ENCODE assay signal across 8 cellular contexts in the genomic region with DNA sequence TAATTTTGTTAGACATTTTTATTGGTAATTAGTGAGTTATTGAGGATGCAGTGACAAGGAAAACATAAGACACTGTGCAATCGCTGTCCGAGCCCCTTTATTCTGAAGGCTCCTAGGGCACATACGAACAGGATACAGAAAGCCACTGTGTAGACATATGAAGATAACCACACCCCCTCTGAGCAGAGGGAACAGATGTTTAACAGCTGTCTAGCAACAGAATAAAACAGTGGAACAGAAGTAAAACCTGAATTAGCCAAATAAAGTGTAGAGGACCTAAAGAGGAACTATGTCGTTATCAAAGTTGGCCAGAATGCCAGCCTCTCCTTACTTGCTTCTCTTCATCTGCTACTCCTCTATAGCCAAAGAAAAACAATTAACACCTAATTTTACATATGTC. TPM values are rescaled to one million over a fixed set of nuclear protein-coding genes. Genes with fewer than 3 reads are reported as not detected.
DNase-seq lines count a peak whose midpoint lies in the region; ATAC-seq and TF ChIP-seq lines count a peak whose summit lies in the region.

No MANE protein-coding gene starts in this region.

- POLR2A ChIA-PET in activated B cell treated with CpG ODN at 0.5 μM for 24 hours (lab: Charles Lee) = interaction anchor here (0.7 kb wide), 1 partner anchor 551 kb away, joined by 8 read pairs; no protein-coding TSS in a partner anchor

- peak overlapping the region; percentile 11 for H3K27ac Mint-ChIP-seq in activated B cell treated with CpG ODN at 0.5 μM for 24 hours

- H3K9me3 ChIP-seq in lower lobe of right lung (no peaks in the 10 kb centered on the region), suprapubic skin (no peaks in the 10 kb centered on the region)

- peaks cover 35% of the 10 kb centered on the region for H3K4me1 Mint-ChIP-seq in activated B cell treated with CpG ODN at 0.5 μM for 24 hours

- WGBS in suprapubic skin = 31% methylated on average over 4 of the region's 4 CpGs

- H3K27me3 ChIP-seq in lower lobe of right lung (ENCODE audit: low read depth) (no peaks in the 10 kb centered on the region), suprapubic skin (no peaks in the 10 kb centered on the region)

- TF ChIP-seq EP300 in suprapubic skin (IDR thresholded peaks at IDR 0.05) = no peak

- intact Hi-C loops in activated B cell treated with CpG ODN at 0.5 μM for 24 hours (cut with micrococcal nuclease) = loop anchor here (5.0 kb wide), 1 partner anchor 43 kb away; the partner anchor contains the start of gene CYTH3
- intact Hi-C loops in lower lobe of right lung (cut with DNase I) = no loop called here

- H3K4me3 ChIP-seq in lower lobe of right lung (peak overlapping the region; percentile 0), suprapubic skin (no peak overlapping the region)

- H3K36me3 Mint-ChIP-seq in activated B cell treated with CpG ODN at 0.5 μM for 24 hours (ENCODE audit: low read depth) = no peaks in the 10 kb centered on the region

- H3K9me3 Mint-ChIP-seq in activated B cell treated with CpG ODN at 0.5 μM for 24 hours = no peaks in the 10 kb centered on the region

- peak overlapping the region; percentile 16 for H3K4me3 Mint-ChIP-seq in activated B cell treated with CpG ODN at 0.5 μM for 24 hours

- H3K27ac ChIP-seq in lower lobe of right lung = peak overlapping the region; percentile 13
- no peak overlapping the region for H3K27ac ChIP-seq in suprapubic skin

- H3K4me1 ChIP-seq in lower lobe of right lung (peaks cover 74% of the 10 kb centered on the region), suprapubic skin (peaks cover 65% of the 10 kb centered on the region)

- peaks cover 5% of the 10 kb centered on the region for H3K27me3 Mint-ChIP-seq in activated B cell treated with CpG ODN at 0.5 μM for 24 hours

- DNase-seq in activated B cell treated with CpG ODN at 0.5 μM for 24 hours = no peak
- no peak for DNase-seq in lower lobe of right lung
- no peak for DNase-seq in suprapubic skin (ENCODE audit: low spot score in 2 of 2)
- DNase-seq in HuH-7.5 (ENCODE audit: low spot score) = no peak
- no peak for DNase-seq in nucleus accumbens (lab: John Stamatoyannopoulos, UW)
- DNase-seq in A172 (ENCODE audit: low spot score) = no peak

- TF ChIP-seq CTCF in activated B cell treated with CpG ODN at 0.5 μM for 24 hours (IDR thresholded peaks at IDR 0.05) (no peak), lower lobe of right lung (IDR thresholded peaks at IDR 0.05) (no peak), suprapubic skin (IDR thresholded peaks at IDR 0.05) (no peak)

- ATAC-seq in GM18517 (IDR thresholded peaks at IDR 0.05; ENCODE audit: unreplicated experiment) (peak; percentile 87), HG02943 (IDR thresholded peaks at IDR 0.05; ENCODE audit: low read depth, unreplicated experiment) (peak; percentile 84), activated B cell treated with CpG ODN at 0.5 μM for 24 hours (ENCODE audit: low read depth) (peak; percentile 83), lower lobe of right lung (peak; percentile 56 to 76)

- H3K36me3 ChIP-seq in lower lobe of right lung = no peaks in the 10 kb centered on the region
- no peaks in the 10 kb centered on the region for H3K36me3 ChIP-seq in suprapubic skin

- no peak for TF ChIP-seq POLR2A in suprapubic skin (IDR thresholded peaks at IDR 0.05)

- CTCF ChIA-PET in activated B cell treated with CpG ODN at 0.5 μM for 24 hours (lab: Charles Lee) = no interaction called here

RNA-seq across cellular contexts. Expression of gene CYTH3, which starts 43.6 kb away (rescaled TPM):
- 2.6 and 3.6 TPM in 2 replicates for total RNA-seq in activated B cell treated with CpG ODN at 0.5 μM for 24 hours
- total RNA-seq in lower lobe of right lung = 26.1 TPM
- total RNA-seq in suprapubic skin = 10 to 100 TPM; 29.8 to 55.7 (median 46.8) TPM
- total RNA-seq in A172 (2014; rRNA removed; shearing (Covaris generic)) = 34.8 and 50.7 TPM in 2 replicates
